In genomic region chr12:66963901-66964300, GRCh38 we compare ENCODE assay signal across 10 cellular contexts.
"Had no signal": no experiment of that assay in that cellular context is flagged by ENCODE, and none has a peak within 500 bp of the region (broad histone marks: within the 10 kb centered on the region; RNA-seq: fewer than 3 reads in every experiment).

No MANE protein-coding gene starts in this region.

- H3K9me3 ChIP-seq: ascending aorta, psoas muscle, right lobe of liver, spleen, thoracic aorta had no signal

- H3K27ac Mint-ChIP-seq: WTC11 had no signal

- H3K4me1 ChIP-seq: ascending aorta, psoas muscle, right lobe of liver had no signal

- H3K9me3 Mint-ChIP-seq: neural crest cell had no signal

- H3K27me3 Mint-ChIP-seq: activated CD8-positive, alpha-beta T cell treated with anti-CD3 and anti-CD28 coated beads for 36 hours had no signal

- H3K4me3 ChIP-seq: ascending aorta, psoas muscle, right lobe of liver, spleen, thoracic aorta had no signal

- H3K27me3 ChIP-seq: ascending aorta, right lobe of liver, spleen had no signal

- H3K36me3 Mint-ChIP-seq: WTC11 had no signal

- DNase-seq: foreskin fibroblast, hippocampal formation, psoas muscle, right lobe of liver, spleen had no signal

- H3K36me3 ChIP-seq: ascending aorta, right lobe of liver, spleen, thoracic aorta had no signal

- H3K27ac ChIP-seq: ascending aorta, psoas muscle, right lobe of liver, spleen, thoracic aorta had no signal

- H3K4me3 Mint-ChIP-seq: activated CD8-positive, alpha-beta T cell treated with anti-CD3 and anti-CD28 coated beads for 36 hours; neural crest cell; WTC11 had no signal

- ATAC-seq: psoas muscle, right lobe of liver, WTC11 had no signal
